In genomic region chr1:169485427-169486280, GRCh38 we compare ENCODE assay signal across 1 cellular context.
TF ChIP-seq lines count a peak whose summit lies in the region.

Gene SLC19A2, minus strand, starts transcription at chr1:169485944. Its CDS starts 178 bp downstream, at chr1:169485766.

TF ChIP-seq in HepG2, 621 proteins besides CTCF, POLR2A, EP300 and RAD21 (continued from another document and continues in another):
- TF ChIP-seq TEF (CRISPR knock-in tag; IDR thresholded peaks at IDR 0.05) = peak; percentile 54; the same call in 1 of the 2 replicates
- no peak for TF ChIP-seq ADNP (CRISPR knock-in tag; IDR thresholded peaks at IDR 0.05)
- TF ChIP-seq NCOA1 (CRISPR knock-in tag; IDR thresholded peaks at IDR 0.05) = no peak
- TF ChIP-seq ZBTB46 (CRISPR knock-in tag; IDR thresholded peaks at IDR 0.05; ENCODE audit: borderline replicate concordance) = no peak
- TF ChIP-seq MXD1 (CRISPR knock-in tag; IDR thresholded peaks at IDR 0.05) = 0 out of 2 replicates have a peak, but pooled peaks have one; percentile 57
- peak; percentile 92; the same call in 1 of the 2 replicates for TF ChIP-seq YEATS4 (CRISPR knock-in tag; IDR thresholded peaks at IDR 0.05; ENCODE audit: borderline replicate concordance)
- TF ChIP-seq HOMEZ (CRISPR knock-in tag; IDR thresholded peaks at IDR 0.05; ENCODE audit: low read depth) = peak; percentile 75; the same call in 1 of the 2 replicates
- TF ChIP-seq SAFB2 (CRISPR knock-in tag; IDR thresholded peaks at IDR 0.05; ENCODE audit: borderline replicate concordance, low read depth) = no peak; the same call in 1 of the 2 replicates
- TF ChIP-seq TCF7 (IDR thresholded peaks at IDR 0.05; ENCODE audit: low read depth) = no peak
- TF ChIP-seq DMTF1 (CRISPR knock-in tag; IDR thresholded peaks at IDR 0.05) = 0 out of 2 replicates have a peak, but pooled peaks have one; percentile 31
- peak; percentile 1 for TF ChIP-seq THRA (CRISPR knock-in tag; IDR thresholded peaks at IDR 0.05; ENCODE audit: borderline replicate concordance)
- peak; percentile 52; the same call in 1 of the 2 replicates for TF ChIP-seq BRF2 (CRISPR knock-in tag; IDR thresholded peaks at IDR 0.05)
- no peak for TF ChIP-seq ZNF713 (CRISPR knock-in tag; IDR thresholded peaks at IDR 0.05)
- TF ChIP-seq HOXA3 (CRISPR knock-in tag; IDR thresholded peaks at IDR 0.05) = peak; percentile 87
- peak; percentile 51; the same call in 1 of the 2 replicates for TF ChIP-seq ELF3 (CRISPR knock-in tag; IDR thresholded peaks at IDR 0.05)
- TF ChIP-seq ZNF431 (CRISPR knock-in tag; IDR thresholded peaks at IDR 0.05; ENCODE audit: borderline replicate concordance, low read depth) = peak; percentile 88; the same call in 1 of the 2 replicates
- TF ChIP-seq NFIC (IDR thresholded peaks at IDR 0.05; ENCODE audit: low read length) = no peak
- peak; percentile 64 for TF ChIP-seq ZNF800 (CRISPR knock-in tag; IDR thresholded peaks at IDR 0.05)
- TF ChIP-seq ZNF672 (CRISPR knock-in tag; IDR thresholded peaks at IDR 0.05) = no peak; the same call in 1 of the 2 replicates
- no peak; the same call in 1 of the 2 replicates for TF ChIP-seq ZNF570 (CRISPR knock-in tag; IDR thresholded peaks at IDR 0.05; ENCODE audit: borderline replicate concordance)
- no peak for TF ChIP-seq FOXK1 (CRISPR knock-in tag; IDR thresholded peaks at IDR 0.05; ENCODE audit: borderline replicate concordance, low read depth)
- TF ChIP-seq HDAC1 (CRISPR knock-in tag; IDR thresholded peaks at IDR 0.05) = peak; percentile 88
- 0 out of 2 replicates have a peak, but pooled peaks have one; percentile 21 for TF ChIP-seq NR1H2 (CRISPR knock-in tag; IDR thresholded peaks at IDR 0.05; ENCODE audit: borderline replicate concordance, low read depth)
- TF ChIP-seq ZFP90 (CRISPR knock-in tag; IDR thresholded peaks at IDR 0.05; ENCODE audit: borderline replicate concordance) = peak; percentile 78; the same call in 1 of the 2 replicates
- TF ChIP-seq POGK (CRISPR knock-in tag; conservative IDR thresholded peaks at IDR 0.05) = 0 out of 2 replicates have a peak, but pooled peaks have one; percentile 61
- peak; percentile 45; the same call in 1 of the 2 replicates for TF ChIP-seq SOX13 (IDR thresholded peaks at IDR 0.05)
- peak in 1 of 2 experiments; percentile 21; a peak in 1 of 4 replicates for TF ChIP-seq SOX13 (CRISPR knock-in tag; conservative IDR thresholded peaks at IDR 0.05 in 1 of 2, IDR thresholded peaks at IDR 0.05 in 1 of 2)
- no peak for TF ChIP-seq ZBTB7A (CRISPR knock-in tag; IDR thresholded peaks at IDR 0.05)
- no peak for TF ChIP-seq TIGD3 (CRISPR knock-in tag; IDR thresholded peaks at IDR 0.05; ENCODE audit: borderline replicate concordance)
- no peak for TF ChIP-seq ZNF646 (CRISPR knock-in tag; IDR thresholded peaks at IDR 0.05)
- no peak; the same call in 1 of the 2 replicates for TF ChIP-seq NCOA2 (CRISPR knock-in tag; IDR thresholded peaks at IDR 0.05)
- TF ChIP-seq ZNF841 (CRISPR knock-in tag; IDR thresholded peaks at IDR 0.05; ENCODE audit: borderline replicate concordance) = 0 out of 2 replicates have a peak, but pooled peaks have one; percentile 50
- TF ChIP-seq ZNF451 (CRISPR knock-in tag; IDR thresholded peaks at IDR 0.05) = peak; percentile 42; the same call in 1 of the 2 replicates
- peak; percentile 92; the same call in 1 of the 2 replicates for TF ChIP-seq ZNF138 (CRISPR knock-in tag; IDR thresholded peaks at IDR 0.05; ENCODE audit: low read depth)
